ENCODE assay signal across 18 cellular contexts in the genomic region with DNA sequence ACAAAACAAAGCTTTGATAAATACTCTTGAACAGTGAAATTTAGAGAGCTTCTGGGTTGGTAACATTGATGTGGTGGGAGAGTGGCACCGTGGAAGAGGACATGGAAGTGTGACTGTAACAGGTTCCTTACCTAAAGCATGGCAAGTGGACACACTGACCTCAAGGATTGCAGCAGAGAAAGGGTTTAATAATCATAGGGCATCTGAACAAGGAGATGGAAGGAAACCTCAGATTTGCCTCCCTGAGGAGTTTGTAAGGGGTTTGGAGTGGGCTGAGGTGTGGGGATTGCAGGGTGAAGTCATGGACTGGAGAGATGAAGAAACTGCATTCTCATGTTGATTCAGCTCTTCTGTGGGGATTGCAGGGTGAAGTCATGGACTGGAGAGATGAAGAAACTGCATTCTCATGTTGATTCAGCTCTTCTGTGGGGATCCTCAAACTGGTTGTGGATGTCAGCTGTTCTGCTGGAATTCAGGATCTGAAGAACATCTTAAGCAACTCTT.
A peak's percentile ranks its signal among the peaks of the same experiment; 100 is the strongest.
DNase-seq lines count a peak whose midpoint lies in the region; ATAC-seq, FAIRE-seq and TF ChIP-seq lines count a peak whose summit lies in the region.
"Had no signal": no experiment of that assay in that cellular context is flagged by ENCODE, and none has a peak within 500 bp of the region (broad histone marks: within the 10 kb centered on the region; RNA-seq: fewer than 3 reads in every experiment).

No MANE protein-coding gene starts in this region.

- peak overlapping the region; percentile 99 for H3K27ac ChIP-seq in GM23248
- no peak overlapping the region for H3K27ac ChIP-seq in GM12878 (ENCODE audit: control insufficient read depth, insufficient read depth)
- H3K27ac ChIP-seq: gastrocnemius medialis had no signal

- H3F3A ChIP-seq in GM23248 (ENCODE audit: insufficient read depth): peaks cover 18% of the 10 kb centered on the region

- H3K4me2 ChIP-seq in GM23248 (ENCODE audit: unreplicated experiment) (peak overlapping the region; percentile 53), GM12878 (ENCODE audit: control insufficient read depth, insufficient read depth) (no peak overlapping the region)

- BruUV-seq in GM12878 (replicated peaks; lab: Mats Ljungman, UMichigan): no TSS peak

- no peak for FAIRE-seq in GM12878 (lab: Jason Lieb, UNC)
- FAIRE-seq: urothelium cell line had no signal

- in situ Hi-C loops in GM23248 (cut with MboI): no loop called here
- in situ Hi-C loops in GM12878 (cut with MboI): no loop called here

- H3K36me3 ChIP-seq in GM23248 (ENCODE audit: low read depth) (no peaks in the 10 kb centered on the region), GM12878 (ENCODE audit: control insufficient read depth in 2 of 2, insufficient read depth in 2 of 2, low read length in 1 of 2) (no peaks in the 10 kb centered on the region)
- H3K36me3 ChIP-seq: gastrocnemius medialis had no signal

- no peaks in the 10 kb centered on the region for H3K79me2 ChIP-seq in GM23248 (ENCODE audit: insufficient read depth)
- no peaks in the 10 kb centered on the region for H3K79me2 ChIP-seq in GM12878 (ENCODE audit: control insufficient read depth, insufficient read depth, low read length)

- TF ChIP-seq CTCF in AG04449 (IDR thresholded peaks at IDR 0.05; ENCODE audit: insufficient read depth, low read length, missing control alignments) (no peak), GM12878 (IDR thresholded peaks at IDR 0.05 in 2 of 3, conservative IDR thresholded peaks at IDR 0.05 in 1 of 3; ENCODE audit: control insufficient read depth in 2 of 3, extremely low read depth in 1 of 3, insufficient read depth in 1 of 3, low read depth in 3 of 3, low read length in 3 of 3) (no peak)

- intact Hi-C loops in GM12878 (cut with micrococcal nuclease; ENCODE audit: unreplicated experiment): no loop called here

- no peak for TF ChIP-seq RAD21 in GM12878 (IDR thresholded peaks at IDR 0.05; ENCODE audit: insufficient read depth, low read depth, low read length)

- CTCF ChIA-PET in AG04449 (lab: Yijun Ruan, JAX) (interaction anchor here (0.8 to 1.4 kb wide), 4 partner anchors 10 to 316 kb away, joined by 3 to 5 read pairs (median 3); a partner anchor contains a TSS), GM12878 (lab: Yijun Ruan, JAX) (interaction anchor here (0.7 to 1.3 kb wide), 5 partner anchors 10 to 32 kb away, joined by 3 to 4 read pairs (median 3); no protein-coding TSS in a partner anchor)

- TF ChIP-seq EP300 in GM12878 (IDR thresholded peaks at IDR 0.05; ENCODE audit: borderline replicate concordance in 1 of 2, control insufficient read depth in 1 of 2, low read depth in 2 of 2, low read length in 2 of 2): no peak

- POLR2A ChIA-PET in AG04449 (lab: Yijun Ruan, JAX): no interaction called here
- POLR2A ChIA-PET in GM12878 (lab: Charles Lee): interaction anchor here (0.6 to 1.2 kb wide), 4 partner anchors 13 to 74 kb away, joined by 3 to 4 read pairs (median 4); no protein-coding TSS in a partner anchor

- 100% methylated on average over 1 of the region's 1 CpG for WGBS in GM23248 (ENCODE audit: low coverage in 1 of 2, low lambda C conversion rate in 2 of 2, missing lambda C conversion rate in 2 of 2), 2 experiments
- WGBS in GM12878 (ENCODE audit: insufficient coverage, insufficient replicate concordance, low lambda C conversion rate, missing lambda C conversion rate): 35% methylated on average over 1 of the region's 1 CpG

- DNase-seq in AG04449 (ENCODE audit: low read depth, low spot score) (peak; percentile 61), GM23248 (peak; percentile 88), GM12878 (ENCODE audit: low read depth, low spot score) (no peak), iris pigment epithelial cell (ENCODE audit: low read depth) (peak; percentile 76), DMS79 (lab: John Stamatoyannopoulos, UW) (no peak)
- DNase-seq in activated CD8-positive, alpha-beta memory T cell treated with anti-CD3 and anti-CD28 coated beads for 24 hours: no peak
- DNase-seq: activated CD4-positive, alpha-beta T cell treated with anti-CD3 and anti-CD28 coated beads for 4 hours; activated gamma-delta T cell; C1 segment of cervical spinal cord; gastrocnemius medialis; KG1; kidney glomerular epithelial cell; NCI-H2029; nephron progenitor cell; SW 1271 had no signal

- H2AFZ ChIP-seq in GM23248 (peak overlapping the region; percentile 56), GM12878 (ENCODE audit: control insufficient read depth, low read depth, low read length) (no peak overlapping the region)

- RAD21 ChIA-PET in GM12878 (lab: Charles Lee; ENCODE audit: unreplicated experiment): interaction anchor here (1.2 kb wide), 1 partner anchor 90 kb away, joined by 3 read pairs; no protein-coding TSS in a partner anchor

- no peak for ATAC-seq in GM12878
- ATAC-seq in GM18909 (IDR thresholded peaks at IDR 0.05; ENCODE audit: poor library complexity, unreplicated experiment): no peak
- ATAC-seq in HG02840 (IDR thresholded peaks at IDR 0.05; ENCODE audit: low FRiP score, unreplicated experiment): no peak
- ATAC-seq: gastrocnemius medialis had no signal

- SMC1A ChIA-PET in GM12878 (lab: Charles Lee; ENCODE audit: uncharacterized antibody, unreplicated experiment): interaction anchor here (0.7 to 2.9 kb wide), 13 partner anchors 9 to 271 kb away, joined by 3 to 15 read pairs (median 3); no protein-coding TSS in a partner anchor

- no peak overlapping the region for H3K4me3 ChIP-seq in AG04449 (ENCODE audit: low read depth, low read length)
- 0 out of 2 replicates have a peak overlapping the region, but pooled peaks have one; percentile 19 for H3K4me3 ChIP-seq in GM23248
- no peak overlapping the region for H3K4me3 ChIP-seq in GM12878
- H3K4me3 ChIP-seq: gastrocnemius medialis had no signal

- no peak for TF ChIP-seq POLR2A in GM12878 (IDR thresholded peaks at IDR 0.05; ENCODE audit: low read depth, low read length)

- H3K9ac ChIP-seq in GM23248 (peak overlapping the region; percentile 84), GM12878 (ENCODE audit: control insufficient read depth, insufficient read depth, low read length) (no peak overlapping the region)

- H3K9me3 ChIP-seq in GM23248 (ENCODE audit: low read depth): no peaks in the 10 kb centered on the region
- H3K9me3 ChIP-seq in GM12878 (replicated peaks; ENCODE audit: control insufficient read depth, insufficient read depth, low read length): peaks cover 10% of the 10 kb centered on the region; the same call in 2 of the 3 replicates
- H3K9me3 ChIP-seq: gastrocnemius medialis had no signal

- H3K4me1 ChIP-seq in GM23248 (ENCODE audit: insufficient read depth) (peaks cover 13% of the 10 kb centered on the region), GM12878 (ENCODE audit: control insufficient read depth, insufficient read depth, low read length) (peaks cover 20% of the 10 kb centered on the region)
- H3K4me1 ChIP-seq: gastrocnemius medialis had no signal

- H3K27me3 ChIP-seq in GM23248 (replicated peaks; ENCODE audit: insufficient read depth) (no peaks in the 10 kb centered on the region), GM12878 (replicated peaks in 1 of 2; ENCODE audit: control insufficient read depth in 2 of 2, insufficient read depth in 2 of 2, low read length in 1 of 2) (no peaks in the 10 kb centered on the region)
- H3K27me3 ChIP-seq: gastrocnemius medialis had no signal

- H4K20me1 ChIP-seq in GM23248 (ENCODE audit: insufficient read depth): no peaks in the 10 kb centered on the region
- no peaks in the 10 kb centered on the region for H4K20me1 ChIP-seq in GM12878 (ENCODE audit: control insufficient read depth, insufficient read depth)

- H3K9me2 ChIP-seq in GM23248 (ENCODE audit: insufficient read depth): no peaks in the 10 kb centered on the region

TF ChIP-seq in GM12878, 131 proteins besides CTCF, POLR2A, EP300 and RAD21:
- no peak for TF ChIP-seq KDM1A (IDR thresholded peaks at IDR 0.05; ENCODE audit: borderline replicate concordance)
- 0 out of 2 replicates have a peak, but pooled peaks have one; percentile 24 for TF ChIP-seq EED (IDR thresholded peaks at IDR 0.05; ENCODE audit: low read depth)

Comparison
In these comparisons a context has a peak if more than half of its experiments do, and no peak if none do; other contexts are left out.
1. DNase-seq: peak in AG04449 (single experiment), GM23248 (single experiment) and iris pigment epithelial cell (single experiment); none in GM12878 (single experiment), DMS79 (single experiment) and activated CD8-positive, alpha-beta memory T cell treated with anti-CD3 and anti-CD28 coated beads for 24 hours (single experiment).